In genomic region chr21:43659136-43660000, GRCh38 we compare ENCODE assay signal across 8 cellular contexts. TPM values are rescaled to one million over a fixed set of nuclear protein-coding genes. Genes with fewer than 3 reads are reported as not detected.
DNase-seq lines count a peak whose midpoint lies in the region; ATAC-seq and TF ChIP-seq lines count a peak whose summit lies in the region.

Gene HSF2BP, minus strand, starts transcription at chr21:43659488. Its CDS starts 1,392 bp downstream, at chr21:43658096.
A gene with protein sequence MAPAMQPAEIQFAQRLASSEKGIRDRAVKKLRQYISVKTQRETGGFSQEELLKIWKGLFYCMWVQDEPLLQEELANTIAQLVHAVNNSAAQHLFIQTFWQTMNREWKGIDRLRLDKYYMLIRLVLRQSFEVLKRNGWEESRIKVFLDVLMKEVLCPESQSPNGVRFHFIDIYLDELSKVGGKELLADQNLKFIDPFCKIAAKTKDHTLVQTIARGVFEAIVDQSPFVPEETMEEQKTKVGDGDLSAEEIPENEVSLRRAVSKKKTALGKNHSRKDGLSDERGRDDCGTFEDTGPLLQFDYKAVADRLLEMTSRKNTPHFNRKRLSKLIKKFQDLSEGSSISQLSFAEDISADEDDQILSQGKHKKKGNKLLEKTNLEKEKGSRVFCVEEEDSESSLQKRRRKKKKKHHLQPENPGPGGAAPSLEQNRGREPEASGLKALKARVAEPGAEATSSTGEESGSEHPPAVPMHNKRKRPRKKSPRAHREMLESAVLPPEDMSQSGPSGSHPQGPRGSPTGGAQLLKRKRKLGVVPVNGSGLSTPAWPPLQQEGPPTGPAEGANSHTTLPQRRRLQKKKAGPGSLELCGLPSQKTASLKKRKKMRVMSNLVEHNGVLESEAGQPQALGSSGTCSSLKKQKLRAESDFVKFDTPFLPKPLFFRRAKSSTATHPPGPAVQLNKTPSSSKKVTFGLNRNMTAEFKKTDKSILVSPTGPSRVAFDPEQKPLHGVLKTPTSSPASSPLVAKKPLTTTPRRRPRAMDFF (plus strand): TSS chr21:43659560. CDS start chr21:43659665, 105 bp downstream.

- H3K4me2 ChIP-seq in GM23338 (peak within 1 kb of the TSS; percentile 91), MM.1S (ENCODE audit: low read depth, low read length) (peak within 1 kb of the TSS; percentile 78)

- DNase-seq in Daoy (ENCODE audit: low read depth), result peak; percentile 94
- DNase-seq in GM23338 (ENCODE audit: low spot score), result peak; percentile 91
- peak; percentile 96 for DNase-seq in MM.1S
- DNase-seq in SJSA1 (ENCODE audit: low read depth in 1 of 2, low spot score in 2 of 2), result peak; percentile 82 to 89
- DNase-seq in activated naive CD4-positive, alpha-beta T cell treated with anti-CD3 and anti-CD28 coated beads for 36 hours, result peak; percentile 79
- peak; percentile 75 for DNase-seq in globus pallidus (ENCODE audit: low spot score)
- DNase-seq in nucleus accumbens (lab: John Stamatoyannopoulos, UW), result peak in 52 of 56 donors; percentile 14 to 84 (median 66)

- H4K20me1 ChIP-seq in GM23338 (replicated peaks; ENCODE audit: insufficient read depth) (peaks cover 28% of the 10 kb centered on the region), MM.1S (ENCODE audit: insufficient read depth, low read length) (no peaks in the 10 kb centered on the region; the same call in 1 of the 2 replicates)

- H3K4me1 Mint-ChIP-seq in GM23338, result peaks cover 19% of the 10 kb centered on the region
- H3K4me1 Mint-ChIP-seq in activated naive CD4-positive, alpha-beta T cell treated with anti-CD3 and anti-CD28 coated beads for 36 hours (ENCODE audit: low read depth), result peaks cover 44% of the 10 kb centered on the region

- H3K4me3 ChIP-seq in GM23338 (peak within 1 kb of the TSS; percentile 99), MM.1S (ENCODE audit: low read length) (peak within 1 kb of the TSS; percentile 97), SJSA1 (peak within 1 kb of the TSS; percentile 95), subcutaneous abdominal adipose tissue (ENCODE audit: low read depth in 1 of 5, low read length in 5 of 5) (peak within 1 kb of the TSS; percentile 88 to 95 (median 95))

- H3K4me1 ChIP-seq in GM23338 (ENCODE audit: insufficient read depth) (peaks cover 14% of the 10 kb centered on the region), MM.1S (ENCODE audit: low read length) (peaks cover 18% of the 10 kb centered on the region), SJSA1 (replicated peaks) (peaks cover 39% of the 10 kb centered on the region), subcutaneous abdominal adipose tissue (ENCODE audit: control insufficient read depth in 5 of 5, insufficient read depth in 5 of 5, low read length in 5 of 5) (peaks cover 4 to 63% (median 33%) of the 10 kb centered on the region in 5 donors)

- H3K27me3 Mint-ChIP-seq in GM23338 (ENCODE audit: insufficient read depth, low read depth, poor library complexity), result peaks cover 12% of the 10 kb centered on the region
- H3K27me3 Mint-ChIP-seq in activated naive CD4-positive, alpha-beta T cell treated with anti-CD3 and anti-CD28 coated beads for 36 hours (ENCODE audit: low read depth), result no peaks in the 10 kb centered on the region

- H2AFZ ChIP-seq in GM23338 (peak within 1 kb of the TSS; percentile 94), MM.1S (ENCODE audit: low read length) (peak within 1 kb of the TSS; percentile 83)

- peaks cover 40% of the 10 kb centered on the region for H3K36me3 Mint-ChIP-seq in GM23338 (ENCODE audit: low read depth)
- peaks cover 30% of the 10 kb centered on the region for H3K36me3 Mint-ChIP-seq in activated naive CD4-positive, alpha-beta T cell treated with anti-CD3 and anti-CD28 coated beads for 36 hours (ENCODE audit: low read depth)

- H3K27ac ChIP-seq in GM23338 (ENCODE audit: low read depth) (peak within 1 kb of the TSS; percentile 59; the same call in 1 of the 2 replicates), MM.1S (ENCODE audit: low read length) (peak within 1 kb of the TSS; percentile 78), SJSA1 (peak within 1 kb of the TSS; percentile 81), subcutaneous abdominal adipose tissue (ENCODE audit: low read depth, low read length) (peak within 1 kb of the TSS; percentile 77)

- H3F3A ChIP-seq in GM23338 (replicated peaks; ENCODE audit: low read depth), result peaks cover 17% of the 10 kb centered on the region; the same call in 1 of the 2 replicates
- peaks cover 14% of the 10 kb centered on the region for H3F3A ChIP-seq in MM.1S (ENCODE audit: insufficient read depth, low read length)

- CTCF ChIA-PET in activated naive CD4-positive, alpha-beta T cell treated with anti-CD3 and anti-CD28 coated beads for 36 hours (lab: Charles Lee), result interaction anchor here (0.6 kb wide), 1 partner anchor 14 kb away, joined by 4 read pairs; no protein-coding TSS in a partner anchor

- peaks cover 49% of the 10 kb centered on the region for H3K79me2 ChIP-seq in GM23338 (replicated peaks; ENCODE audit: insufficient read depth)
- peaks cover 49% of the 10 kb centered on the region for H3K79me2 ChIP-seq in MM.1S (ENCODE audit: low read length)

- H3K9me3 ChIP-seq in MM.1S (replicated peaks; ENCODE audit: insufficient read depth, low read length), result no peaks in the 10 kb centered on the region
- no peaks in the 10 kb centered on the region for H3K9me3 ChIP-seq in SJSA1 (replicated peaks)
- no peaks in the 10 kb centered on the region for H3K9me3 ChIP-seq in subcutaneous abdominal adipose tissue (ENCODE audit: control insufficient read depth in 5 of 5, low read length in 5 of 5)

- peak within 1 kb of the TSS; percentile 92 for H3K9ac ChIP-seq in MM.1S (ENCODE audit: low read length)
- peak within 1 kb of the TSS; percentile 83 to 95 (median 90) for H3K9ac ChIP-seq in subcutaneous abdominal adipose tissue (ENCODE audit: low read length in 5 of 5)

- H3K9me3 Mint-ChIP-seq in GM23338, result peaks cover 4% of the 10 kb centered on the region; the same call in 1 of the 3 replicates
- no peaks in the 10 kb centered on the region for H3K9me3 Mint-ChIP-seq in activated naive CD4-positive, alpha-beta T cell treated with anti-CD3 and anti-CD28 coated beads for 36 hours

- TF ChIP-seq CTCF in GM23338 (conservative IDR thresholded peaks at IDR 0.05; ENCODE audit: low read depth in 2 of 2) (no peak), MM.1S (IDR thresholded peaks at IDR 0.05; ENCODE audit: low read length) (no peak)

- intact Hi-C loops in activated naive CD4-positive, alpha-beta T cell treated with anti-CD3 and anti-CD28 coated beads for 36 hours (cut with micrococcal nuclease), result loop anchor here (5.0 kb wide), 1 partner anchor 118 kb away; the partner anchor contains the start of gene CSTB

- H3K27ac Mint-ChIP-seq in GM23338, result peak within 1 kb of the TSS; percentile 91
- peak within 1 kb of the TSS; percentile 96 for H3K27ac Mint-ChIP-seq in activated naive CD4-positive, alpha-beta T cell treated with anti-CD3 and anti-CD28 coated beads for 36 hours

- H3K4me3 Mint-ChIP-seq in GM23338, result peak within 1 kb of the TSS; percentile 97
- H3K4me3 Mint-ChIP-seq in activated naive CD4-positive, alpha-beta T cell treated with anti-CD3 and anti-CD28 coated beads for 36 hours, result peak within 1 kb of the TSS; percentile 98

- ATAC-seq in GM23338, result peak; percentile 94

- H3K36me3 ChIP-seq in GM23338 (ENCODE audit: insufficient read depth) (peaks cover 22% of the 10 kb centered on the region), MM.1S (replicated peaks; ENCODE audit: insufficient read depth, low read length) (peaks cover 12% of the 10 kb centered on the region), SJSA1 (peaks cover 39% of the 10 kb centered on the region), subcutaneous abdominal adipose tissue (ENCODE audit: control insufficient read depth in 5 of 5, insufficient read depth in 5 of 5, low read length in 5 of 5) (peaks cover 0 to 17% (median 10%) of the 10 kb centered on the region in 5 donors)

- H3K9me2 ChIP-seq in GM23338 (ENCODE audit: insufficient read depth) (no peaks in the 10 kb centered on the region), MM.1S (replicated peaks; ENCODE audit: insufficient read depth, low read length) (no peaks in the 10 kb centered on the region)

- H3K27me3 ChIP-seq in GM23338 (ENCODE audit: insufficient read depth) (no peaks in the 10 kb centered on the region), MM.1S (replicated peaks; ENCODE audit: insufficient read depth, low read length) (no peaks in the 10 kb centered on the region), SJSA1 (replicated peaks) (no peaks in the 10 kb centered on the region), subcutaneous abdominal adipose tissue (ENCODE audit: control insufficient read depth in 5 of 5, insufficient read depth in 4 of 5, low read length in 5 of 5) (no peaks in the 10 kb centered on the region)

TF ChIP-seq in GM23338, 12 proteins besides CTCF, POLR2A, EP300 and RAD21 (continues in another document):
- no peak for TF ChIP-seq EZH2 (IDR thresholded peaks at IDR 0.05; ENCODE audit: low read depth, unreplicated experiment)
- peak; percentile 71 for TF ChIP-seq POLR2AphosphoS5 (IDR thresholded peaks at IDR 0.05; ENCODE audit: low read depth)

RNA-seq across cellular contexts. Expression of gene HSF2BP, which starts in this region (rescaled TPM):
- 2.7 and 3.5 TPM in 2 replicates for total RNA-seq in Daoy (2014; rRNA removed; shearing (Covaris generic))
- total RNA-seq in GM23338 (2014; rRNA removed; shearing (Covaris generic)), result 2.0 and 2.3 TPM in 2 replicates
- polyA plus RNA-seq in GM23338 (2016; fragmentation: Nextera tagmentation; extraction: Ambion mirVana), result 0.78 and 0.82 TPM in 2 replicates
- total RNA-seq in SJSA1 (2014; rRNA removed; shearing (Covaris generic)), result 1.6 and 2.8 TPM in 2 replicates
- 1 to 10 TPM; 1.3 to 2.1 TPM for total RNA-seq in activated naive CD4-positive, alpha-beta T cell treated with anti-CD3 and anti-CD28 coated beads for 36 hours

RNA-seq across cellular contexts. Expression of the second gene that starts in this region (rescaled TPM):
- total RNA-seq in Daoy (2014; rRNA removed; shearing (Covaris generic)), result 45.9 and 46.7 TPM in 2 replicates
- 91.7 and 95.7 TPM in 2 replicates for total RNA-seq in GM23338 (2014; rRNA removed; shearing (Covaris generic))
- polyA plus RNA-seq in GM23338 (2016; fragmentation: Nextera tagmentation; extraction: Ambion mirVana), result 54.0 and 54.8 TPM in 2 replicates
- total RNA-seq in SJSA1 (2014; rRNA removed; shearing (Covaris generic)), result 35.4 and 37.9 TPM in 2 replicates
- 10 to 100 TPM; 59.6 to 60.6 TPM for total RNA-seq in activated naive CD4-positive, alpha-beta T cell treated with anti-CD3 and anti-CD28 coated beads for 36 hours

Comparison
In these comparisons a context has a peak if more than half of its experiments do, and no peak if none do; other contexts are left out.
1. Peak in every context shown above with its lines: DNase-seq, ATAC-seq, H3K4me3 ChIP-seq and H3K27ac ChIP-seq.